Comparison of ENCODE assay signal across 12 cellular contexts in genomic region chr17:74011963-74012362, GRCh38.
DNase-seq lines count a peak whose midpoint lies in the region; ATAC-seq and TF ChIP-seq lines count a peak whose summit lies in the region.
"Had no signal": no experiment of that assay in that cellular context is flagged by ENCODE, and none has a peak within 500 bp of the region (broad histone marks: within the 10 kb centered on the region; RNA-seq: fewer than 3 reads in every experiment).

No MANE protein-coding gene starts in this region.

- peaks cover 4% of the 10 kb centered on the region for H3K4me1 ChIP-seq in effector memory CD4-positive, alpha-beta T cell (ENCODE audit: control insufficient read depth, insufficient read depth, low read length, poor library complexity, severe bottlenecking)

- peaks cover 23% of the 10 kb centered on the region for H3K4me1 Mint-ChIP-seq in WTC11

- no peaks in the 10 kb centered on the region; the same call in none of the 2 replicates for H3K27me3 Mint-ChIP-seq in WTC11 (ENCODE audit: low read depth)

- H3K36me3 ChIP-seq in effector memory CD4-positive, alpha-beta T cell (ENCODE audit: control insufficient read depth, insufficient read depth, low read length) = no peaks in the 10 kb centered on the region
- H3K36me3 ChIP-seq: ovary had no signal

- DNase-seq in AG08395 (ENCODE audit: low spot score) (peak; percentile 39), GM04504 (ENCODE audit: low read depth) (peak; percentile 1), NCI-H2171 (lab: John Stamatoyannopoulos, UW) (peak; percentile 86), NOMO-1 treated with DMSO at 0.1 percent for 48 hours (lab: John Stamatoyannopoulos, UW; ENCODE audit: unreplicated experiment) (no peak), WTC11 (ENCODE audit: low spot score) (no peak)
- no peak for DNase-seq in effector memory CD4-positive, alpha-beta T cell
- DNase-seq: ACHN, caudate nucleus, mesendoderm, ovary had no signal

- H3K9me3 ChIP-seq in effector memory CD4-positive, alpha-beta T cell (ENCODE audit: control insufficient read depth, low read length) = no peaks in the 10 kb centered on the region
- H3K9me3 ChIP-seq: ovary had no signal

- H3K36me3 Mint-ChIP-seq in WTC11 = no peaks in the 10 kb centered on the region

- H3K27ac ChIP-seq in effector memory CD4-positive, alpha-beta T cell (ENCODE audit: insufficient read depth, low read length, poor library complexity, severe bottlenecking) = no peak overlapping the region
- H3K27ac ChIP-seq: ovary had no signal

- H3K27me3 ChIP-seq in effector memory CD4-positive, alpha-beta T cell (replicated peaks; ENCODE audit: control insufficient read depth, insufficient read depth, low read length, poor library complexity, severe bottlenecking) = no peaks in the 10 kb centered on the region
- H3K27me3 ChIP-seq: ovary had no signal

- CTCF ChIA-PET in WTC11 (lab: Charles Lee) = interaction anchor here (0.9 to 1.5 kb wide), 3 partner anchors 13 to 188 kb away, joined by 3 to 9 read pairs (median 7); no protein-coding TSS in a partner anchor

- POLR2A ChIA-PET in WTC11 (lab: Charles Lee) = interaction anchor here (0.6 kb wide), 1 partner anchor 504 kb away, joined by 3 read pairs; no protein-coding TSS in a partner anchor

- H3K4me3 Mint-ChIP-seq in WTC11 = no peak overlapping the region

- no peaks in the 10 kb centered on the region for H3K9me3 Mint-ChIP-seq in WTC11

- H3K4me3 ChIP-seq in effector memory CD4-positive, alpha-beta T cell (ENCODE audit: insufficient read depth, low read depth, low read length, poor library complexity, severe bottlenecking) = no peak overlapping the region
- H3K4me3 ChIP-seq: ovary had no signal

- ATAC-seq in SK-N-SH treated with all-trans-retinoic acid at 6 μM for 48 hours (no peak; the same call in 2 of the 3 replicates), HG03460 (IDR thresholded peaks at IDR 0.05; ENCODE audit: unreplicated experiment) (no peak), WTC11 (no peak)

- H3K27ac Mint-ChIP-seq in WTC11 = no peak overlapping the region

- TF ChIP-seq CTCF in WTC11 (IDR thresholded peaks at IDR 0.05) = no peak

TF ChIP-seq in SK-N-SH treated with all-trans-retinoic acid at 6 μM for 48 hours, 23 proteins besides CTCF, POLR2A, EP300 and RAD21:
- TF ChIP-seq CSRNP3 (CRISPR knock-in tag; IDR thresholded peaks at IDR 0.05) = no peak
- peak; percentile 59; the same call in 1 of the 2 replicates for TF ChIP-seq TSHZ2 (CRISPR knock-in tag; IDR thresholded peaks at IDR 0.05)
- TF ChIP-seq TCF4 (CRISPR knock-in tag; IDR thresholded peaks at IDR 0.05; ENCODE audit: borderline replicate concordance) = peak; percentile 84

TF ChIP-seq in WTC11, 78 proteins besides CTCF, POLR2A, EP300 and RAD21:
- TF ChIP-seq GRHL2 (CRISPR knock-in tag; IDR thresholded peaks at IDR 0.05; ENCODE audit: insufficient replicate concordance, severe bottlenecking) = no peak
- no peak for TF ChIP-seq EMX1 (CRISPR knock-in tag; IDR thresholded peaks at IDR 0.05)
- no peak for TF ChIP-seq ATF6 (CRISPR knock-in tag; IDR thresholded peaks at IDR 0.05)
- TF ChIP-seq SP1 (CRISPR knock-in tag; conservative IDR thresholded peaks at IDR 0.05) = no peak
- no peak for TF ChIP-seq HMGXB4 (CRISPR knock-in tag; IDR thresholded peaks at IDR 0.05)
- TF ChIP-seq RORB (CRISPR knock-in tag; IDR thresholded peaks at IDR 0.05) = no peak
- TF ChIP-seq CBFB (CRISPR knock-in tag; IDR thresholded peaks at IDR 0.05; ENCODE audit: low read depth) = no peak
- no peak for TF ChIP-seq RELA (CRISPR knock-in tag; IDR thresholded peaks at IDR 0.05; ENCODE audit: borderline replicate concordance)
- TF ChIP-seq USF1 (CRISPR knock-in tag; IDR thresholded peaks at IDR 0.05) = no peak
- TF ChIP-seq NR1H2 (CRISPR knock-in tag; IDR thresholded peaks at IDR 0.05) = no peak
- no peak for TF ChIP-seq ZNF281 (CRISPR knock-in tag; IDR thresholded peaks at IDR 0.05)
- TF ChIP-seq NFE2L1 (CRISPR knock-in tag; IDR thresholded peaks at IDR 0.05) = no peak

Comparison
In these comparisons a context has a peak if more than half of its experiments do, and no peak if none do; other contexts are left out.
1. DNase-seq: peak in AG08395 (single experiment), GM04504 (single experiment) and NCI-H2171 (single experiment); none in effector memory CD4-positive, alpha-beta T cell (0 of 3), NOMO-1 treated with DMSO at 0.1 percent for 48 hours (single experiment) and WTC11 (single experiment).